ENCODE assay signal across 1 cellular context in genomic region chr12:79331870-79332269, GRCh38.
TF ChIP-seq lines count a peak whose summit lies in the region.

No MANE protein-coding gene starts in this region.

TF ChIP-seq in GM23338, 12 proteins besides CTCF, POLR2A, EP300 and RAD21 (continued from another document):
- TF ChIP-seq, protein P1, sequence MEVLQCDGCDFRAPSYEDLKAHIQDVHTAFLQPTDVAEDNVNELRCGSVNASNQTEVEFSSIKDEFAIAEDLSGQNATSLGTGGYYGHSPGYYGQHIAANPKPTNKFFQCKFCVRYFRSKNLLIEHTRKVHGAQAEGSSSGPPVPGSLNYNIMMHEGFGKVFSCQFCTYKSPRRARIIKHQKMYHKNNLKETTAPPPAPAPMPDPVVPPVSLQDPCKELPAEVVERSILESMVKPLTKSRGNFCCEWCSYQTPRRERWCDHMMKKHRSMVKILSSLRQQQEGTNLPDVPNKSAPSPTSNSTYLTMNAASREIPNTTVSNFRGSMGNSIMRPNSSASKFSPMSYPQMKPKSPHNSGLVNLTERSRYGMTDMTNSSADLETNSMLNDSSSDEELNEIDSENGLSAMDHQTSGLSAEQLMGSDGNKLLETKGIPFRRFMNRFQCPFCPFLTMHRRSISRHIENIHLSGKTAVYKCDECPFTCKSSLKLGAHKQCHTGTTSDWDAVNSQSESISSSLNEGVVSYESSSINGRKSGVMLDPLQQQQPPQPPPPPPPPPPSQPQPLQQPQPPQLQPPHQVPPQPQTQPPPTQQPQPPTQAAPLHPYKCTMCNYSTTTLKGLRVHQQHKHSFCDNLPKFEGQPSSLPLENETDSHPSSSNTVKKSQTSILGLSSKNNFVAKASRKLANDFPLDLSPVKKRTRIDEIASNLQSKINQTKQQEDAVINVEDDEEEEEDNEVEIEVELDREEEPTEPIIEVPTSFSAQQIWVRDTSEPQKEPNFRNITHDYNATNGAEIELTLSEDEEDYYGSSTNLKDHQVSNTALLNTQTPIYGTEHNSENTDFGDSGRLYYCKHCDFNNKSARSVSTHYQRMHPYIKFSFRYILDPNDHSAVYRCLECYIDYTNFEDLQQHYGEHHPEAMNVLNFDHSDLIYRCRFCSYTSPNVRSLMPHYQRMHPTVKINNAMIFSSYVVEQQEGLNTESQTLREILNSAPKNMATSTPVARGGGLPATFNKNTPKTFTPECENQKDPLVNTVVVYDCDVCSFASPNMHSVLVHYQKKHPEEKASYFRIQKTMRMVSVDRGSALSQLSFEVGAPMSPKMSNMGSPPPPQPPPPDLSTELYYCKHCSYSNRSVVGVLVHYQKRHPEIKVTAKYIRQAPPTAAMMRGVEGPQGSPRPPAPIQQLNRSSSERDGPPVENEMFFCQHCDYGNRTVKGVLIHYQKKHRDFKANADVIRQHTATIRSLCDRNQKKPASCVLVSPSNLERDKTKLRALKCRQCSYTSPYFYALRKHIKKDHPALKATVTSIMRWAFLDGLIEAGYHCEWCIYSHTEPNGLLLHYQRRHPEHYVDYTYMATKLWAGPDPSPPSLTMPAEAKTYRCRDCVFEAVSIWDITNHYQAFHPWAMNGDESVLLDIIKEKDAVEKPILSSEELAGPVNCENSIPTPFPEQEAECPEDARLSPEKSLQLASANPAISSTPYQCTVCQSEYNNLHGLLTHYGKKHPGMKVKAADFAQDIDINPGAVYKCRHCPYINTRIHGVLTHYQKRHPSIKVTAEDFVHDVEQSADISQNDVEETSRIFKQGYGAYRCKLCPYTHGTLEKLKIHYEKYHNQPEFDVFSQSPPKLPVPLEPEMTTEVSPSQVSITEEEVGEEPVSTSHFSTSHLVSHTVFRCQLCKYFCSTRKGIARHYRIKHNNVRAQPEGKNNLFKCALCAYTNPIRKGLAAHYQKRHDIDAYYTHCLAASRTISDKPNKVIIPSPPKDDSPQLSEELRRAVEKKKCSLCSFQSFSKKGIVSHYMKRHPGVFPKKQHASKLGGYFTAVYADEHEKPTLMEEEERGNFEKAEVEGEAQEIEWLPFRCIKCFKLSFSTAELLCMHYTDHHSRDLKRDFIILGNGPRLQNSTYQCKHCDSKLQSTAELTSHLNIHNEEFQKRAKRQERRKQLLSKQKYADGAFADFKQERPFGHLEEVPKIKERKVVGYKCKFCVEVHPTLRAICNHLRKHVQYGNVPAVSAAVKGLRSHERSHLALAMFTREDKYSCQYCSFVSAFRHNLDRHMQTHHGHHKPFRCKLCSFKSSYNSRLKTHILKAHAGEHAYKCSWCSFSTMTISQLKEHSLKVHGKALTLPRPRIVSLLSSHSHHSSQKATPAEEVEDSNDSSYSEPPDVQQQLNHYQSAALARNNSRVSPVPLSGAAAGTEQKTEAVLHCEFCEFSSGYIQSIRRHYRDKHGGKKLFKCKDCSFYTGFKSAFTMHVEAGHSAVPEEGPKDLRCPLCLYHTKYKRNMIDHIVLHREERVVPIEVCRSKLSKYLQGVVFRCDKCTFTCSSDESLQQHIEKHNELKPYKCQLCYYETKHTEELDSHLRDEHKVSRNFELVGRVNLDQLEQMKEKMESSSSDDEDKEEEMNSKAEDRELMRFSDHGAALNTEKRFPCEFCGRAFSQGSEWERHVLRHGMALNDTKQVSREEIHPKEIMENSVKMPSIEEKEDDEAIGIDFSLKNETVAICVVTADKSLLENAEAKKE (CRISPR knock-in tag; IDR thresholded peaks at IDR 0.05), result no peak
